8 cellular contexts compared by ENCODE assay signal in the genomic region with DNA sequence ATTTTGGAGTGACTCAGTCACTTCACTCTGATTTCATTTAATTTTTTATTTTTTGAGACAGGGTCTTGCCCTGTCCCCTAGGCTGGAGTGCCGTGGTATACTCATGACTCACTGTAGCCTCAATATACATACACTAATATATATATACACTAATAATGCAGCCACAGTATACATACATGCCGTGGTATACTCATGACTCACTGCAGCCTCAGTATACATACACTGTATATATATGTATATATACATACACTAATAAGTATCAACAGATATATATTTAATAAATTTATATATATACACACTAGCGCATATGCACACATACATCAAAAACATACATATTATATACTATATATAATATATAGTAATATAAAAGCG.
"Had no signal": no experiment of that assay in that cellular context is flagged by ENCODE, and none has a peak within 500 bp of the region (broad histone marks: within the 10 kb centered on the region; RNA-seq: fewer than 3 reads in every experiment).

No MANE protein-coding gene starts in this region.

- ATAC-seq: HepG2 had no signal

- FAIRE-seq: HepG2, HTR-8/SVneo had no signal

- H3K36me3 Mint-ChIP-seq: IgD-negative memory B cell had no signal

- H3K27ac Mint-ChIP-seq: IgD-negative memory B cell had no signal

- H3K4me3 ChIP-seq: GM23248 had no signal

- H3K4me1 Mint-ChIP-seq: H9, IgD-negative memory B cell had no signal

- H3K9me3 Mint-ChIP-seq: H9, IgD-negative memory B cell had no signal

- H3K4me3 Mint-ChIP-seq: H9, IgD-negative memory B cell had no signal

- H3K9ac ChIP-seq: GM23248 had no signal

- H3K27ac ChIP-seq: GM23248 had no signal

- H2AFZ ChIP-seq: GM23248 had no signal

- DNase-seq: GM23248, GOT3, H9, HCEC 1CT, KG1 had no signal
